Comparison of ENCODE assay signal across 8 cellular contexts in genomic region chr1:5991784-5992033, GRCh38. TPM values are rescaled to one million over a fixed set of nuclear protein-coding genes. Genes with fewer than 3 reads are reported as not detected.
DNase-seq lines count a peak whose midpoint lies in the region; ATAC-seq, FAIRE-seq and TF ChIP-seq lines count a peak whose summit lies in the region.

No MANE protein-coding gene starts in this region.

- peak; percentile 38 to 55 for ATAC-seq in A549
- peak; percentile 14 for ATAC-seq in GM18867 (IDR thresholded peaks at IDR 0.05; ENCODE audit: unreplicated experiment)
- ATAC-seq in HG03135 (IDR thresholded peaks at IDR 0.05; ENCODE audit: unreplicated experiment), result peak; percentile 13
- peak; percentile 32 for ATAC-seq in activated B cell treated with CpG ODN at 0.5 μM for 24 hours (ENCODE audit: low read depth)
- ATAC-seq in Right ventricle myocardium superior (ENCODE audit: poor library complexity), result peak; percentile 58

- H3K27me3 Mint-ChIP-seq in activated B cell treated with CpG ODN at 0.5 μM for 24 hours, result no peaks in the 10 kb centered on the region

- POLR2A ChIA-PET in A549 (lab: Yijun Ruan, JAX), result no interaction called here
- POLR2A ChIA-PET in activated B cell treated with CpG ODN at 0.5 μM for 24 hours (lab: Charles Lee), result interaction anchor here (3.9 kb wide), 1 partner anchor 34 kb away, joined by 73 read pairs; no protein-coding TSS in a partner anchor

- no peak for TF ChIP-seq RAD21 in A549 (conservative IDR thresholded peaks at IDR 0.05 in 1 of 2, IDR thresholded peaks at IDR 0.05 in 1 of 2)

- FAIRE-seq in A549 (lab: Jason Lieb, UNC), result no peak

- H3K4me2 ChIP-seq in A549, result peak overlapping the region; percentile 79

- H3K4me3 ChIP-seq in A549, result peak overlapping the region; percentile 61
- H3K4me3 ChIP-seq in sigmoid colon, result peak overlapping the region; percentile 51 to 91 (median 88)

- peak overlapping the region; percentile 94 for H3K4me3 Mint-ChIP-seq in activated B cell treated with CpG ODN at 0.5 μM for 24 hours

- H3K4me1 Mint-ChIP-seq in activated B cell treated with CpG ODN at 0.5 μM for 24 hours, result peaks cover 34% of the 10 kb centered on the region

- peak overlapping the region; percentile 84 for H3K27ac Mint-ChIP-seq in activated B cell treated with CpG ODN at 0.5 μM for 24 hours

- intact Hi-C loops in activated B cell treated with CpG ODN at 0.5 μM for 24 hours (cut with micrococcal nuclease) (loop anchor here (1.0 to 2.0 kb wide), 3 partner anchors 35 to 245 kb away; partner anchors contain the start of gene RPL22), Right ventricle myocardium superior (cut with DNase I) (no loop called here), sigmoid colon (cut with DNase I) (loop anchor here (5.0 kb wide), 1 partner anchor 206 kb away; the partner anchor contains the start of gene RPL22)

- DNase-seq in A549 (ENCODE audit: low read depth in 1 of 2, low spot score in 1 of 2), result no peak
- DNase-seq in activated B cell treated with CpG ODN at 0.5 μM for 24 hours, result no peak
- DNase-seq in Right ventricle myocardium superior, result peak; percentile 68
- peak; percentile 76 for DNase-seq in sigmoid colon
- no peak for DNase-seq in NCI-H146 (lab: John Stamatoyannopoulos, UW)
- DNase-seq in NCI-H146 treated with DMSO at 0.1 percent for 48 hours (lab: John Stamatoyannopoulos, UW; ENCODE audit: unreplicated experiment), result no peak

- TF ChIP-seq EP300 in A549 (IDR thresholded peaks at IDR 0.05), result no peak
- TF ChIP-seq EP300 in sigmoid colon (IDR thresholded peaks at IDR 0.05), result no peak

- no peaks in the 10 kb centered on the region for H3K9me3 ChIP-seq in A549
- no peaks in the 10 kb centered on the region for H3K9me3 ChIP-seq in sigmoid colon

- H3K27ac ChIP-seq in A549 (peak overlapping the region; percentile 90 to 95), sigmoid colon (peak overlapping the region; percentile 90 to 96 (median 94))

- WGBS in A549 (ENCODE audit: missing lambda C conversion rate), result no CpG with 5 or more reads among the region's 22 CpGs
- 1% methylated on average over 22 of the region's 22 CpGs for WGBS in sigmoid colon, 2 donors

- CTCF ChIA-PET in A549 (lab: Yijun Ruan, JAX) (no interaction called here), activated B cell treated with CpG ODN at 0.5 μM for 24 hours (lab: Charles Lee) (no interaction called here)

- H3K36me3 Mint-ChIP-seq in activated B cell treated with CpG ODN at 0.5 μM for 24 hours (ENCODE audit: low read depth), result peaks cover 4% of the 10 kb centered on the region

- TF ChIP-seq CTCF in A549 (IDR thresholded peaks at IDR 0.05), result no peak
- TF ChIP-seq CTCF in activated B cell treated with CpG ODN at 0.5 μM for 24 hours (IDR thresholded peaks at IDR 0.05), result no peak
- TF ChIP-seq CTCF in sigmoid colon (IDR thresholded peaks at IDR 0.05), result no peak

- TF ChIP-seq POLR2A in A549 (IDR thresholded peaks at IDR 0.05; ENCODE audit: low read length) (no peak), sigmoid colon (IDR thresholded peaks at IDR 0.05) (no peak)

- no peaks in the 10 kb centered on the region for H3K36me3 ChIP-seq in sigmoid colon

- H3K4me1 ChIP-seq in A549 (peaks cover 6% of the 10 kb centered on the region; the same call in 1 of the 3 replicates), sigmoid colon (peaks cover 0 to 24% (median 21%) of the 10 kb centered on the region in 4 donors)

- H3K9me3 Mint-ChIP-seq in activated B cell treated with CpG ODN at 0.5 μM for 24 hours, result no peaks in the 10 kb centered on the region

- no peaks in the 10 kb centered on the region for H3K27me3 ChIP-seq in sigmoid colon

TF ChIP-seq in A549, 52 proteins besides CTCF, POLR2A, EP300 and RAD21:
- TF ChIP-seq HOXB13 (CRISPR knock-in tag; IDR thresholded peaks at IDR 0.05; ENCODE audit: low read depth), result no peak
- 0 out of 5 replicates have a peak, but pooled peaks of 1 of the 2 experiments have one; percentile 17 for TF ChIP-seq JUN (IDR thresholded peaks at IDR 0.05)
- TF ChIP-seq CHD2 (IDR thresholded peaks at IDR 0.05; ENCODE audit: low read length, partially characterized antibody), result no peak

RNA-seq across cellular contexts. Expression of gene NPHP4, which starts 0.5 kb away (rescaled TPM):
- polyA plus RNA-seq in A549 (2011; rRNA removed) (2.9 and 3.7 TPM in 2 replicates), A549 (2017; fragmentation: RNase III; extraction: RNeasy Plus Mini Kit Qiagen cat#74134 plus additional on column Dnase treatment) (4.8 to 5.5 TPM (median 5.1 TPM) in 3 replicates), sigmoid colon (1 to 10 TPM in 2 of 3 donors, under 1 TPM in 1; 0.60 to 6.3 (median 1.2) TPM)
- polyA plus RNA-seq in A549 (2012; cell fraction: cytosol; rRNA removed), result 6.1 and 7.6 TPM in 2 replicates
- 31.0 and 35.1 TPM in 2 replicates for polyA plus RNA-seq in A549 (2012; cell fraction: nucleus; rRNA removed)
- polyA minus RNA-seq in A549 (2011; rRNA and poly(A)+ RNA removed), result 8.3 and 9.1 TPM in 2 replicates
- total RNA-seq in activated B cell treated with CpG ODN at 0.5 μM for 24 hours (6.2 and 8.0 TPM in 2 replicates), Right ventricle myocardium superior (4.3 TPM), sigmoid colon (10 to 100 TPM in 2 of 4 donors, 1 to 10 TPM in 2; 4.9 to 12.2 (median 8.8) TPM)

RNA-seq across cellular contexts. Expression of gene KCNAB2, which starts 54.0 kb away (rescaled TPM):
- polyA plus RNA-seq in A549 (2011; rRNA removed) (6.4 and 7.3 TPM in 2 replicates), A549 (2017; fragmentation: RNase III; extraction: RNeasy Plus Mini Kit Qiagen cat#74134 plus additional on column Dnase treatment) (9.9 to 11.1 TPM (median 9.9 TPM) in 3 replicates), sigmoid colon (10 to 100 TPM in 1 of 3 donors, 1 to 10 TPM in 2; 3.0 to 23.5 (median 4.9) TPM)
- 6.7 and 7.7 TPM in 2 replicates for polyA plus RNA-seq in A549 (2012; cell fraction: cytosol; rRNA removed)
- polyA plus RNA-seq in A549 (2012; cell fraction: nucleus; rRNA removed), result 13.2 and 15.0 TPM in 2 replicates
- 6.0 and 6.1 TPM in 2 replicates for polyA minus RNA-seq in A549 (2011; rRNA and poly(A)+ RNA removed)
- total RNA-seq in activated B cell treated with CpG ODN at 0.5 μM for 24 hours (101 and 121 TPM in 2 replicates), Right ventricle myocardium superior (21.2 TPM), sigmoid colon (1 to 10 TPM; 6.8 to 9.0 (median 7.7) TPM)

Comparison
In these comparisons a context has a peak if more than half of its experiments do, and no peak if none do; other contexts are left out.
1. DNase-seq: peak in Right ventricle myocardium superior (single experiment) and sigmoid colon (single experiment); none in A549 (0 of 2), activated B cell treated with CpG ODN at 0.5 μM for 24 hours (single experiment), NCI-H146 (single experiment) and NCI-H146 treated with DMSO at 0.1 percent for 48 hours (single experiment).
2. Peak in every context shown above with its lines, with median percentiles within 50 percentile points of each other: ATAC-seq.